1 cellular context compared by ENCODE assay signal in the genomic region with DNA sequence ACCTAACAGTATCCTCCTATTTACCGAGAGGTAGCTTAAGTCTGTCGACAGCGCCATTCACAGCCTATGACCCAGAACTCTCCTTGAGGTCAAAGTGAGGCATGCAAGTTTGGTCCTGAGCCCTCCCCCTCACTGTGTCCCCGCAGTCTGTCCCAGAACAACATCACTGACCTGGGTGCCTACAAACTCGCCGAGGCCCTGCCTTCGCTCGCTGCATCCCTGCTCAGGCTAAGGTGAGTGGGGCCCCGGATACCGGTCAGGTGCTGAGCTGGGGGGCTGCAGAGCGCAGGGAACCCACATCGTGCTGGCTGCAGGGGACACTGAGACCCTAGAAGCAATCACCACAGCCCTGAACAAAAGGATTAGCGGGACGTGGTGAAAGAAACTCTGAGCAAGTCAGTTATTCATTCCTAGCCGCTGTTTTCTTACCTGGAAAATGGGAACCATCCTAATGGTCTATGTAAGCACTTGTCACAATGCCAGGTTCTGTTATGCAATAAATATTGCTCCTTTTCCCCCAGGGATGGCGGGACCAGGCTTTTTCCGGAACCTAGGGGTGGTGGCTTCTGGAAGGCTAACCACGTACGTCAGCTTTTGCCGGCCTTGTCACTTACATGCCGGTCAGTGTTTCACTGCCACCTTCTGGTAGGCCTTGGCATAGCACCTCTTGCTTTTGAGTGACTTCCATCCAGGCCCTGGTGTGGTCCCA.
A peak's percentile ranks its signal among the peaks of the same experiment; 100 is the strongest.
TF ChIP-seq lines count a peak whose summit lies in the region.

No MANE protein-coding gene starts in this region.

TF ChIP-seq in K562, 482 proteins besides CTCF, POLR2A, EP300 and RAD21 (continued from another document and continues in another):
- TF ChIP-seq, protein P1, sequence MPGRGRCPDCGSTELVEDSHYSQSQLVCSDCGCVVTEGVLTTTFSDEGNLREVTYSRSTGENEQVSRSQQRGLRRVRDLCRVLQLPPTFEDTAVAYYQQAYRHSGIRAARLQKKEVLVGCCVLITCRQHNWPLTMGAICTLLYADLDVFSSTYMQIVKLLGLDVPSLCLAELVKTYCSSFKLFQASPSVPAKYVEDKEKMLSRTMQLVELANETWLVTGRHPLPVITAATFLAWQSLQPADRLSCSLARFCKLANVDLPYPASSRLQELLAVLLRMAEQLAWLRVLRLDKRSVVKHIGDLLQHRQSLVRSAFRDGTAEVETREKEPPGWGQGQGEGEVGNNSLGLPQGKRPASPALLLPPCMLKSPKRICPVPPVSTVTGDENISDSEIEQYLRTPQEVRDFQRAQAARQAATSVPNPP (IDR thresholded peaks at IDR 0.05; ENCODE audit: borderline replicate concordance, insufficient read depth, insufficient read length), result no peak
- TF ChIP-seq, protein P2, sequence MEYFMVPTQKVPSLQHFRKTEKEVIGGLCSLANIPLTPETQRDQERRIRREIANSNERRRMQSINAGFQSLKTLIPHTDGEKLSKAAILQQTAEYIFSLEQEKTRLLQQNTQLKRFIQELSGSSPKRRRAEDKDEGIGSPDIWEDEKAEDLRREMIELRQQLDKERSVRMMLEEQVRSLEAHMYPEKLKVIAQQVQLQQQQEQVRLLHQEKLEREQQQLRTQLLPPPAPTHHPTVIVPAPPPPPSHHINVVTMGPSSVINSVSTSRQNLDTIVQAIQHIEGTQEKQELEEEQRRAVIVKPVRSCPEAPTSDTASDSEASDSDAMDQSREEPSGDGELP (CRISPR knock-in tag; IDR thresholded peaks at IDR 0.05; ENCODE audit: borderline replicate concordance), result peak; percentile 36; the same call in 1 of the 2 replicates
- TF ChIP-seq STAG1 (CRISPR knock-in tag; IDR thresholded peaks at IDR 0.05; ENCODE audit: borderline replicate concordance) (peak; percentile 81; the same call in 1 of the 2 replicates), CC2D1A (IDR thresholded peaks at IDR 0.05) (0 out of 2 replicates have a peak, but pooled peaks have one; percentile 27), GABPB2 (CRISPR knock-in tag; conservative IDR thresholded peaks at IDR 0.05) (no peak), HDAC1 (IDR thresholded peaks at IDR 0.05) (no peak), NFIC (IDR thresholded peaks at IDR 0.05) (peak; percentile 31; the same call in 1 of the 2 replicates), KLF16 (IDR thresholded peaks at IDR 0.05) (peak; percentile 30; the same call in 1 of the 2 replicates), MAFK (IDR thresholded peaks at IDR 0.05; ENCODE audit: low read length) (no peak), ZKSCAN8 (CRISPR knock-in tag; IDR thresholded peaks at IDR 0.05) (no peak), SMAD1 (IDR thresholded peaks at IDR 0.05; ENCODE audit: low read depth, low read length, partially characterized antibody) (no peak), SAFB (IDR thresholded peaks at IDR 0.05; ENCODE audit: borderline replicate concordance, low read depth, low read length) (no peak), ZNF274 (IDR thresholded peaks at IDR 0.05; ENCODE audit: borderline replicate concordance, low read depth, low read length) (no peak), MYNN (IDR thresholded peaks at IDR 0.05) (no peak), MYNN (CRISPR knock-in tag; IDR thresholded peaks at IDR 0.05) (no peak), PHF20 (IDR thresholded peaks at IDR 0.05; ENCODE audit: partially characterized antibody) (no peak), MYC (IDR thresholded peaks at IDR 0.05; ENCODE audit: low read depth, low read length) (0 out of 2 replicates have a peak, but pooled peaks have one; percentile 28), MYC (CRISPR knock-in tag; IDR thresholded peaks at IDR 0.05; ENCODE audit: borderline replicate concordance, low read depth) (no peak), TEAD1 (CRISPR knock-in tag; IDR thresholded peaks at IDR 0.05) (0 out of 4 replicates have a peak, but pooled peaks of 1 of the 2 experiments have one; percentile 27), ARID2 (IDR thresholded peaks at IDR 0.05) (no peak), ZNF778 (CRISPR knock-in tag; IDR thresholded peaks at IDR 0.05) (no peak), CREM (IDR thresholded peaks at IDR 0.05; ENCODE audit: low read depth) (peak; percentile 79), ZFP36 (IDR thresholded peaks at IDR 0.05; ENCODE audit: low read depth, low read length, partially characterized antibody) (peak; percentile 22), CXXC5 (CRISPR knock-in tag; IDR thresholded peaks at IDR 0.05) (peak; percentile 39; the same call in 1 of the 2 replicates), FOXP1 (CRISPR knock-in tag; IDR thresholded peaks at IDR 0.05) (no peak), DIDO1 (tag; IDR thresholded peaks at IDR 0.05; ENCODE audit: low read depth) (no peak), SRSF9 (IDR thresholded peaks at IDR 0.05; ENCODE audit: borderline replicate concordance, low read depth, low read length) (no peak), ZNF282 (CRISPR knock-in tag; IDR thresholded peaks at IDR 0.05) (no peak), TARDBP (IDR thresholded peaks at IDR 0.05) (no peak), CTBP1 (IDR thresholded peaks at IDR 0.05; ENCODE audit: borderline replicate concordance) (peak; percentile 50; the same call in 1 of the 2 replicates), DDX20 (tag; IDR thresholded peaks at IDR 0.05; ENCODE audit: low read depth) (no peak), CEBPG (CRISPR knock-in tag; IDR thresholded peaks at IDR 0.05) (0 out of 2 replicates have a peak, but pooled peaks have one; percentile 25), CEBPG (tag; conservative IDR thresholded peaks at IDR 0.05 in 1 of 2, IDR thresholded peaks at IDR 0.05 in 1 of 2) (peak; percentile 24 to 63; a peak in 2 of 4 replicates), ZNF175 (CRISPR knock-in tag; IDR thresholded peaks at IDR 0.05; ENCODE audit: low read depth) (no peak), MCM5 (IDR thresholded peaks at IDR 0.05; ENCODE audit: low read depth) (no peak), JUND (IDR thresholded peaks at IDR 0.05; ENCODE audit: borderline replicate concordance, low read depth, low read length) (peak; percentile 74; the same call in 1 of the 2 replicates), JUND (tag; IDR thresholded peaks at IDR 0.05; ENCODE audit: borderline replicate concordance, low read depth, low read length) (no peak; the same call in 2 of the 3 replicates), THRAP3 (IDR thresholded peaks at IDR 0.05; ENCODE audit: borderline replicate concordance) (no peak), NRF1 (conservative IDR thresholded peaks at IDR 0.05 in 1 of 2, IDR thresholded peaks at IDR 0.05 in 1 of 2) (0 out of 4 replicates have a peak, but pooled peaks of 1 of the 2 experiments have one; percentile 12), ESRRA (IDR thresholded peaks at IDR 0.05; ENCODE audit: borderline replicate concordance, low read depth) (peak; percentile 38; the same call in 1 of the 2 replicates)
- TF ChIP-seq, protein P3, sequence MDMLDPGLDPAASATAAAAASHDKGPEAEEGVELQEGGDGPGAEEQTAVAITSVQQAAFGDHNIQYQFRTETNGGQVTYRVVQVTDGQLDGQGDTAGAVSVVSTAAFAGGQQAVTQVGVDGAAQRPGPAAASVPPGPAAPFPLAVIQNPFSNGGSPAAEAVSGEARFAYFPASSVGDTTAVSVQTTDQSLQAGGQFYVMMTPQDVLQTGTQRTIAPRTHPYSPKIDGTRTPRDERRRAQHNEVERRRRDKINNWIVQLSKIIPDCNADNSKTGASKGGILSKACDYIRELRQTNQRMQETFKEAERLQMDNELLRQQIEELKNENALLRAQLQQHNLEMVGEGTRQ (CRISPR knock-in tag; IDR thresholded peaks at IDR 0.05), result no peak
- TF ChIP-seq, protein P4, sequence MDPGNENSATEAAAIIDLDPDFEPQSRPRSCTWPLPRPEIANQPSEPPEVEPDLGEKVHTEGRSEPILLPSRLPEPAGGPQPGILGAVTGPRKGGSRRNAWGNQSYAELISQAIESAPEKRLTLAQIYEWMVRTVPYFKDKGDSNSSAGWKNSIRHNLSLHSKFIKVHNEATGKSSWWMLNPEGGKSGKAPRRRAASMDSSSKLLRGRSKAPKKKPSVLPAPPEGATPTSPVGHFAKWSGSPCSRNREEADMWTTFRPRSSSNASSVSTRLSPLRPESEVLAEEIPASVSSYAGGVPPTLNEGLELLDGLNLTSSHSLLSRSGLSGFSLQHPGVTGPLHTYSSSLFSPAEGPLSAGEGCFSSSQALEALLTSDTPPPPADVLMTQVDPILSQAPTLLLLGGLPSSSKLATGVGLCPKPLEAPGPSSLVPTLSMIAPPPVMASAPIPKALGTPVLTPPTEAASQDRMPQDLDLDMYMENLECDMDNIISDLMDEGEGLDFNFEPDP (CRISPR knock-in tag; IDR thresholded peaks at IDR 0.05), result no peak
- TF ChIP-seq, protein P5, sequence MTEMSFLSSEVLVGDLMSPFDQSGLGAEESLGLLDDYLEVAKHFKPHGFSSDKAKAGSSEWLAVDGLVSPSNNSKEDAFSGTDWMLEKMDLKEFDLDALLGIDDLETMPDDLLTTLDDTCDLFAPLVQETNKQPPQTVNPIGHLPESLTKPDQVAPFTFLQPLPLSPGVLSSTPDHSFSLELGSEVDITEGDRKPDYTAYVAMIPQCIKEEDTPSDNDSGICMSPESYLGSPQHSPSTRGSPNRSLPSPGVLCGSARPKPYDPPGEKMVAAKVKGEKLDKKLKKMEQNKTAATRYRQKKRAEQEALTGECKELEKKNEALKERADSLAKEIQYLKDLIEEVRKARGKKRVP (CRISPR knock-in tag; IDR thresholded peaks at IDR 0.05), result no peak
- TF ChIP-seq, protein P6, sequence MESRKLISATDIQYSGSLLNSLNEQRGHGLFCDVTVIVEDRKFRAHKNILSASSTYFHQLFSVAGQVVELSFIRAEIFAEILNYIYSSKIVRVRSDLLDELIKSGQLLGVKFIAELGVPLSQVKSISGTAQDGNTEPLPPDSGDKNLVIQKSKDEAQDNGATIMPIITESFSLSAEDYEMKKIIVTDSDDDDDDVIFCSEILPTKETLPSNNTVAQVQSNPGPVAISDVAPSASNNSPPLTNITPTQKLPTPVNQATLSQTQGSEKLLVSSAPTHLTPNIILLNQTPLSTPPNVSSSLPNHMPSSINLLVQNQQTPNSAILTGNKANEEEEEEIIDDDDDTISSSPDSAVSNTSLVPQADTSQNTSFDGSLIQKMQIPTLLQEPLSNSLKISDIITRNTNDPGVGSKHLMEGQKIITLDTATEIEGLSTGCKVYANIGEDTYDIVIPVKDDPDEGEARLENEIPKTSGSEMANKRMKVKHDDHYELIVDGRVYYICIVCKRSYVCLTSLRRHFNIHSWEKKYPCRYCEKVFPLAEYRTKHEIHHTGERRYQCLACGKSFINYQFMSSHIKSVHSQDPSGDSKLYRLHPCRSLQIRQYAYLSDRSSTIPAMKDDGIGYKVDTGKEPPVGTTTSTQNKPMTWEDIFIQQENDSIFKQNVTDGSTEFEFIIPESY (CRISPR knock-in tag; IDR thresholded peaks at IDR 0.05), result 0 out of 2 replicates have a peak, but pooled peaks have one; percentile 40
- TF ChIP-seq, protein P7, sequence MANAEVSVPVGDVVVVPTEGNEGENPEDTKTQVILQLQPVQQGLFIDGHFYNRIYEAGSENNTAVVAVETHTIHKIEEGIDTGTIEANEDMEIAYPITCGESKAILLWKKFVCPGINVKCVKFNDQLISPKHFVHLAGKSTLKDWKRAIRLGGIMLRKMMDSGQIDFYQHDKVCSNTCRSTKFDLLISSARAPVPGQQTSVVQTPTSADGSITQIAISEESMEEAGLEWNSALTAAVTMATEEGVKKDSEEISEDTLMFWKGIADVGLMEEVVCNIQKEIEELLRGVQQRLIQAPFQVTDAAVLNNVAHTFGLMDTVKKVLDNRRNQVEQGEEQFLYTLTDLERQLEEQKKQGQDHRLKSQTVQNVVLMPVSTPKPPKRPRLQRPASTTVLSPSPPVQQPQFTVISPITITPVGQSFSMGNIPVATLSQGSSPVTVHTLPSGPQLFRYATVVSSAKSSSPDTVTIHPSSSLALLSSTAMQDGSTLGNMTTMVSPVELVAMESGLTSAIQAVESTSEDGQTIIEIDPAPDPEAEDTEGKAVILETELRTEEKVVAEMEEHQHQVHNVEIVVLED (CRISPR knock-in tag; IDR thresholded peaks at IDR 0.05), result no peak
- TF ChIP-seq, protein P8, sequence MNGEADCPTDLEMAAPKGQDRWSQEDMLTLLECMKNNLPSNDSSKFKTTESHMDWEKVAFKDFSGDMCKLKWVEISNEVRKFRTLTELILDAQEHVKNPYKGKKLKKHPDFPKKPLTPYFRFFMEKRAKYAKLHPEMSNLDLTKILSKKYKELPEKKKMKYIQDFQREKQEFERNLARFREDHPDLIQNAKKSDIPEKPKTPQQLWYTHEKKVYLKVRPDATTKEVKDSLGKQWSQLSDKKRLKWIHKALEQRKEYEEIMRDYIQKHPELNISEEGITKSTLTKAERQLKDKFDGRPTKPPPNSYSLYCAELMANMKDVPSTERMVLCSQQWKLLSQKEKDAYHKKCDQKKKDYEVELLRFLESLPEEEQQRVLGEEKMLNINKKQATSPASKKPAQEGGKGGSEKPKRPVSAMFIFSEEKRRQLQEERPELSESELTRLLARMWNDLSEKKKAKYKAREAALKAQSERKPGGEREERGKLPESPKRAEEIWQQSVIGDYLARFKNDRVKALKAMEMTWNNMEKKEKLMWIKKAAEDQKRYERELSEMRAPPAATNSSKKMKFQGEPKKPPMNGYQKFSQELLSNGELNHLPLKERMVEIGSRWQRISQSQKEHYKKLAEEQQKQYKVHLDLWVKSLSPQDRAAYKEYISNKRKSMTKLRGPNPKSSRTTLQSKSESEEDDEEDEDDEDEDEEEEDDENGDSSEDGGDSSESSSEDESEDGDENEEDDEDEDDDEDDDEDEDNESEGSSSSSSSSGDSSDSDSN (IDR thresholded peaks at IDR 0.05; ENCODE audit: borderline replicate concordance in 1 of 2, low read depth in 2 of 2, low read length in 2 of 2), result no peak
- TF ChIP-seq, protein P9, sequence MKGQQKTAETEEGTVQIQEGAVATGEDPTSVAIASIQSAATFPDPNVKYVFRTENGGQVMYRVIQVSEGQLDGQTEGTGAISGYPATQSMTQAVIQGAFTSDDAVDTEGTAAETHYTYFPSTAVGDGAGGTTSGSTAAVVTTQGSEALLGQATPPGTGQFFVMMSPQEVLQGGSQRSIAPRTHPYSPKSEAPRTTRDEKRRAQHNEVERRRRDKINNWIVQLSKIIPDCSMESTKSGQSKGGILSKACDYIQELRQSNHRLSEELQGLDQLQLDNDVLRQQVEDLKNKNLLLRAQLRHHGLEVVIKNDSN (CRISPR knock-in tag; IDR thresholded peaks at IDR 0.05), result no peak
- TF ChIP-seq, protein P10, sequence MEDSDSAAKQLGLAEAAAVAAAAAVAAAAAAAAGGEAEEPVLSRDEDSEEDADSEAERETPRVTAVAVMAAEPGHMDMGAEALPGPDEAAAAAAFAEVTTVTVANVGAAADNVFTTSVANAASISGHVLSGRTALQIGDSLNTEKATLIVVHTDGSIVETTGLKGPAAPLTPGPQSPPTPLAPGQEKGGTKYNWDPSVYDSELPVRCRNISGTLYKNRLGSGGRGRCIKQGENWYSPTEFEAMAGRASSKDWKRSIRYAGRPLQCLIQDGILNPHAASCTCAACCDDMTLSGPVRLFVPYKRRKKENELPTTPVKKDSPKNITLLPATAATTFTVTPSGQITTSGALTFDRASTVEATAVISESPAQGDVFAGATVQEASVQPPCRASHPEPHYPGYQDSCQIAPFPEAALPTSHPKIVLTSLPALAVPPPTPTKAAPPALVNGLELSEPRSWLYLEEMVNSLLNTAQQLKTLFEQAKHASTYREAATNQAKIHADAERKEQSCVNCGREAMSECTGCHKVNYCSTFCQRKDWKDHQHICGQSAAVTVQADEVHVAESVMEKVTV (CRISPR knock-in tag; IDR thresholded peaks at IDR 0.05), result peak; percentile 71
- TF ChIP-seq, protein P11, sequence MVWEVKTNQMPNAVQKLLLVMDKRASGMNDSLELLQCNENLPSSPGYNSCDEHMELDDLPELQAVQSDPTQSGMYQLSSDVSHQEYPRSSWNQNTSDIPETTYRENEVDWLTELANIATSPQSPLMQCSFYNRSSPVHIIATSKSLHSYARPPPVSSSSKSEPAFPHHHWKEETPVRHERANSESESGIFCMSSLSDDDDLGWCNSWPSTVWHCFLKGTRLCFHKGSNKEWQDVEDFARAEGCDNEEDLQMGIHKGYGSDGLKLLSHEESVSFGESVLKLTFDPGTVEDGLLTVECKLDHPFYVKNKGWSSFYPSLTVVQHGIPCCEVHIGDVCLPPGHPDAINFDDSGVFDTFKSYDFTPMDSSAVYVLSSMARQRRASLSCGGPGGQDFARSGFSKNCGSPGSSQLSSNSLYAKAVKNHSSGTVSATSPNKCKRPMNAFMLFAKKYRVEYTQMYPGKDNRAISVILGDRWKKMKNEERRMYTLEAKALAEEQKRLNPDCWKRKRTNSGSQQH (CRISPR knock-in tag; IDR thresholded peaks at IDR 0.05), result no peak
